Comparison of ENCODE assay signal across 1 cellular context in the genomic region with DNA sequence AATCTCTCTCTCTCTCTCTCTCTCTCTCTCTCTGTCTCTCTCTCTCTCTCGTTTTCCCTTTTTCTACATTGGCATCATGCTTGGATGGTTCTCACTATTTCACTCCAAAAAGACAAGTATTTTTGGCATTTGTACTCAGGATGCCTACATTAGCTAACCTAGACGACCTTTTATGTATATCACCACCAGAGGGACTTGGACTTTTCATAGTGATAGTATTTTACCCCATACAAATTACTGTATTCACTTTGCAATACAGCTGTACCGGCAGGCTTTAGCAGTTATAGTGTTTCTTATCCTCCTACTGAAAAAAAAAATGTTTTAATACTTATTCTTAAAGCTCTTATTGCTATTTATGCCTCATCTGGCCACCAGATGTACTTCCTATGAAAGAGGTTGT.
TF ChIP-seq lines count a peak whose summit lies in the region.

No MANE protein-coding gene starts in this region.

TF ChIP-seq in SK-N-SH treated with all-trans-retinoic acid at 6 μM for 48 hours, 23 proteins besides CTCF, POLR2A, EP300 and RAD21 (continued from another document):
- TF ChIP-seq, protein P1, sequence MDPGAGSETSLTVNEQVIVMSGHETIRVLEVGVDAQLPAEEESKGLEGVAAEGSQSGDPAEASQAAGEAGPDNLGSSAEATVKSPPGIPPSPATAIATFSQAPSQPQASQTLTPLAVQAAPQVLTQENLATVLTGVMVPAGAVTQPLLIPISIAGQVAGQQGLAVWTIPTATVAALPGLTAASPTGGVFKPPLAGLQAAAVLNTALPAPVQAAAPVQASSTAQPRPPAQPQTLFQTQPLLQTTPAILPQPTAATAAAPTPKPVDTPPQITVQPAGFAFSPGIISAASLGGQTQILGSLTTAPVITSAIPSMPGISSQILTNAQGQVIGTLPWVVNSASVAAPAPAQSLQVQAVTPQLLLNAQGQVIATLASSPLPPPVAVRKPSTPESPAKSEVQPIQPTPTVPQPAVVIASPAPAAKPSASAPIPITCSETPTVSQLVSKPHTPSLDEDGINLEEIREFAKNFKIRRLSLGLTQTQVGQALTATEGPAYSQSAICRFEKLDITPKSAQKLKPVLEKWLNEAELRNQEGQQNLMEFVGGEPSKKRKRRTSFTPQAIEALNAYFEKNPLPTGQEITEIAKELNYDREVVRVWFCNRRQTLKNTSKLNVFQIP (CRISPR knock-in tag; IDR thresholded peaks at IDR 0.05; ENCODE audit: borderline replicate concordance, low read depth) = no peak
- TF ChIP-seq ZC3H10 (CRISPR knock-in tag; IDR thresholded peaks at IDR 0.05) = no peak
